8 cellular contexts compared by ENCODE assay signal in genomic region chr18:61581578-61582204, GRCh38.
DNase-seq lines count a peak whose midpoint lies in the region; ATAC-seq and TF ChIP-seq lines count a peak whose summit lies in the region.

No MANE protein-coding gene starts in this region.

- peaks cover 16% of the 10 kb centered on the region for H3K27me3 ChIP-seq in iPS-20b (ENCODE audit: insufficient read depth, low read length)

- H3K4me3 ChIP-seq in iPS-20b (ENCODE audit: low read length) = peak overlapping the region; percentile 59
- peak overlapping the region in 6 of 7 experiments; percentile 3 to 33 (median 22) for H3K4me3 ChIP-seq in skin epidermis

- TF ChIP-seq CTCF in GM12873 (IDR thresholded peaks at IDR 0.05; ENCODE audit: insufficient read depth, low read depth, low read length, missing control alignments) (peak; percentile 95), VCaP (conservative IDR thresholded peaks at IDR 0.05) (peak; percentile 97)

- peak overlapping the region; percentile 35; the same call in 1 of the 2 replicates for H3K27ac ChIP-seq in VCaP
- no peak overlapping the region for H3K27ac ChIP-seq in iPS-20b (ENCODE audit: low read length)
- peak overlapping the region in 8 of 21 experiments; percentile 0 to 60 (median 42) for H3K27ac ChIP-seq in skin epidermis

- H3K9ac ChIP-seq in iPS-20b (ENCODE audit: low read depth, low read length) = peak overlapping the region; percentile 63; the same call in 1 of the 2 replicates

- no peaks in the 10 kb centered on the region for H3K9me3 ChIP-seq in iPS-20b (ENCODE audit: insufficient read depth, low read depth, low read length)

- H3K36me3 ChIP-seq in iPS-20b (ENCODE audit: insufficient read depth, low read depth, low read length) = no peaks in the 10 kb centered on the region

- H3K4me1 ChIP-seq in iPS-20b (ENCODE audit: insufficient read depth, low read length) = no peaks in the 10 kb centered on the region

- peak; percentile 82 for DNase-seq in NCI-H128 (lab: John Stamatoyannopoulos, UW; ENCODE audit: unreplicated experiment)
- DNase-seq in T47D (ENCODE audit: low read depth in 1 of 2, low spot score in 1 of 2) = peak; percentile 52 to 77
- no peak for DNase-seq in NCI-H2029 (lab: John Stamatoyannopoulos, UW)

- ATAC-seq in HG02610 (IDR thresholded peaks at IDR 0.05; ENCODE audit: unreplicated experiment) = peak; percentile 90

- in situ Hi-C loops in T47D (cut with HindIII; ENCODE audit: low pct_unique_long_range_greater_than_20kb, low sequenced_read_pairs) = no loop called here
